In the genomic region with DNA sequence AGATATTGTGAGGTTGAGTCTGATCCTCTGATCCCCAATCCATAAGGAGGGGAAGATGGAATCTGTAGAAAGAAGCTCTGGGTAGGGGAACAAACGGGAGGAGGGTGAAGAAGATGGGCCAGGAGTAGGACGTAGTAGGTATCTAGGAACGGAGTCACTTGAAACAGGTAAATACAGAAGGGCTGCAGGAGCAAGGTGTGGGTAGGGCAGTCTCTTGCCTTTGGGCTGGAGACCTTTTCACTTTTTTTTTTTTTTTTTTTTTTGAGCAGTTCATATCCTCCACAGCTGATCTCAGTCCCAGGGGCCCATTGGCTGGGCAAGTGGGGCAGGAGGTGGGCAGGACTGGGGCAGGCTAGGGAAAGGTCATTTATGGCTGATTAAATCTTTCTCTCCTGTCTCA, we compare ENCODE assay signal across 9 cellular contexts. TPM values are rescaled to one million over a fixed set of nuclear protein-coding genes. Genes with fewer than 3 reads are reported as not detected.
DNase-seq lines count a peak whose midpoint lies in the region; ATAC-seq and TF ChIP-seq lines count a peak whose summit lies in the region.
"Had no signal": no experiment of that assay in that cellular context is flagged by ENCODE, and none has a peak within 500 bp of the region (broad histone marks: within the 10 kb centered on the region; RNA-seq: fewer than 3 reads in every experiment).

No MANE protein-coding gene starts in this region.

- peaks cover 3% of the 10 kb centered on the region for H3K36me3 Mint-ChIP-seq in endothelial cell (ENCODE audit: low read depth, unreplicated experiment)

- H3K4me1 ChIP-seq in OCI-LY3 (ENCODE audit: low read length) (peaks cover 26% of the 10 kb centered on the region), prostate gland (replicated peaks) (peaks cover 5% of the 10 kb centered on the region)

- no peaks in the 10 kb centered on the region for H3K9me3 Mint-ChIP-seq in endothelial cell (ENCODE audit: unreplicated experiment)

- no peaks in the 10 kb centered on the region for H3K9me3 ChIP-seq in OCI-LY3 (ENCODE audit: insufficient read depth, low read length)
- no peaks in the 10 kb centered on the region for H3K9me3 ChIP-seq in prostate gland

- H3K36me3 ChIP-seq in OCI-LY3 (replicated peaks; ENCODE audit: low read depth, low read length) (peaks cover 8% of the 10 kb centered on the region), prostate gland (no peaks in the 10 kb centered on the region)

- no peak overlapping the region for H3K27ac ChIP-seq in OCI-LY3 (ENCODE audit: low read length)
- H3K27ac ChIP-seq in prostate gland, result no peak overlapping the region

- H3K4me2 ChIP-seq in OCI-LY3 (ENCODE audit: low read length), result peak overlapping the region; percentile 96

- peak overlapping the region; percentile 99; the same call in 1 of the 2 replicates for H3K4me3 ChIP-seq in GM08714 (ENCODE audit: low read length)
- H3K4me3 ChIP-seq in OCI-LY3 (ENCODE audit: low read length), result peak overlapping the region; percentile 84
- peak overlapping the region; percentile 74 to 96 for H3K4me3 ChIP-seq in prostate gland

- no peak for TF ChIP-seq CTCF in OCI-LY3 (IDR thresholded peaks at IDR 0.05; ENCODE audit: low read depth, low read length)
- TF ChIP-seq CTCF in endothelial cell (IDR thresholded peaks at IDR 0.05; ENCODE audit: unreplicated experiment), result no peak
- no peak for TF ChIP-seq CTCF in prostate gland (IDR thresholded peaks at IDR 0.05)

- peak overlapping the region; percentile 34 for H3K4me3 Mint-ChIP-seq in endothelial cell (ENCODE audit: unreplicated experiment)

- H3K27me3 ChIP-seq in OCI-LY3 (ENCODE audit: low read depth, low read length) (no peaks in the 10 kb centered on the region), prostate gland (replicated peaks; ENCODE audit: insufficient read depth) (no peaks in the 10 kb centered on the region)

- intact Hi-C loops in prostate gland (cut with DNase I), result no loop called here

- H3K79me2 ChIP-seq in OCI-LY3 (ENCODE audit: low read length), result peaks cover 48% of the 10 kb centered on the region

- no peak for TF ChIP-seq POLR2A in prostate gland (IDR thresholded peaks at IDR 0.05)

- H3K27me3 Mint-ChIP-seq in endothelial cell (ENCODE audit: unreplicated experiment), result peaks cover 7% of the 10 kb centered on the region

- 76% methylated on average over 3 of the region's 3 CpGs for whole genome bisulfite sequencing in prostate gland

- H4K20me1 ChIP-seq in OCI-LY3 (ENCODE audit: insufficient read depth, low read length), result no peaks in the 10 kb centered on the region

- peaks cover 45% of the 10 kb centered on the region for H3K4me1 Mint-ChIP-seq in endothelial cell (ENCODE audit: unreplicated experiment)

- H2AFZ ChIP-seq in OCI-LY3 (ENCODE audit: low read depth, low read length), result no peak overlapping the region

- H3K9ac ChIP-seq in OCI-LY3 (ENCODE audit: low read length), result peak overlapping the region; percentile 80; the same call in 1 of the 2 replicates

- no peak for ATAC-seq in GM18498 (IDR thresholded peaks at IDR 0.05; ENCODE audit: unreplicated experiment)

- DNase-seq in endothelial cell (ENCODE audit: low spot score) (no peak), prostate gland (ENCODE audit: low spot score) (no peak), MV-4-11 (lab: John Stamatoyannopoulos, UW) (no peak), NCI-H128 (lab: John Stamatoyannopoulos, UW; ENCODE audit: unreplicated experiment) (no peak)
- DNase-seq in activated CD4-positive, CD25-positive, alpha-beta regulatory T cell (lab: John Stamatoyannopoulos, UW), result no peak

- peak overlapping the region; percentile 64 for H3K27ac Mint-ChIP-seq in endothelial cell (ENCODE audit: unreplicated experiment)

RNA-seq across cellular contexts. Expression of gene BCKDHA, which starts 1.5 kb away (rescaled TPM):
- 25.0 TPM for total RNA-seq in endothelial cell (ENCODE audit: unreplicated experiment)
- 10 to 100 TPM; 69.0 to 72.5 TPM for total RNA-seq in prostate gland

RNA-seq across cellular contexts. Expression of gene EXOSC5, which starts 1.9 kb away (rescaled TPM):
- total RNA-seq in endothelial cell (ENCODE audit: unreplicated experiment) (15.2 TPM), prostate gland (10 to 100 TPM; 29.6 to 34.0 TPM)

RNA-seq across cellular contexts. Expression of gene TMEM91, which starts 22.8 kb away (rescaled TPM):
- total RNA-seq in endothelial cell (ENCODE audit: unreplicated experiment), result 7.6 TPM
- total RNA-seq in prostate gland, result 10 to 100 TPM; 15.7 to 19.7 TPM

RNA-seq across cellular contexts. Expression of gene B3GNT8, which starts 28.1 kb away (rescaled TPM):
- total RNA-seq in endothelial cell (ENCODE audit: unreplicated experiment), result 10.7 TPM
- total RNA-seq in prostate gland, result 10 to 100 TPM in 1 of 2 donors, 1 to 10 TPM in 1; 9.4 to 11.6 TPM
- total RNA-seq: HT1080 had no signal

RNA-seq across cellular contexts. Expression of gene B9D2, which starts 35.1 kb away (rescaled TPM):
- total RNA-seq in endothelial cell (ENCODE audit: unreplicated experiment) (6.8 TPM), prostate gland (10 to 100 TPM; 10.7 to 17.1 TPM)
